33 cellular contexts compared by ENCODE assay signal in genomic region chr14:56290195-56290594, GRCh38.
"Had no signal": no experiment of that assay in that cellular context is flagged by ENCODE, and none has a peak within 500 bp of the region (broad histone marks: within the 10 kb centered on the region; RNA-seq: fewer than 3 reads in every experiment).

No MANE protein-coding gene starts in this region.

- DNase-seq: Karpas-422, Kasumi-1, KG1, MG63, MM.1S, MV-4-11, NCI-H1048, NCI-H1092, NCI-H1092 treated with DMSO at 0.1 percent for 48 hours, NCI-H1105, NCI-H1105 treated with DMSO at 0.1 percent for 48 hours, NCI-H1417, NCI-H1417 treated with DMSO at 0.1 percent for 48 hours, NCI-H1436, NCI-H1436 treated with DMSO at 0.1 percent for 48 hours, NCI-H146, NCI-H1694, NCI-H1694 treated with DMSO at 0.1 percent for 48 hours, NCI-H187, NCI-H187 treated with DMSO at 0.1 percent for 48 hours, NCI-H1930, NCI-H2029, NCI-H2029 treated with DMSO at 0.1 percent for 48 hours, NCI-H2081, NCI-H2081 treated with DMSO at 0.1 percent for 48 hours, NCI-H2107, NCI-H2171, NCI-H2171 treated with DMSO at 0.1 percent for 48 hours, NCI-H2227 treated with DMSO at 0.1 percent for 48 hours, NCI-H226, NCI-H345, NCI-H446, NCI-H446 treated with DMSO at 0.1 percent for 48 hours had no signal
